ENCODE assay signal across 1 cellular context in the genomic region with DNA sequence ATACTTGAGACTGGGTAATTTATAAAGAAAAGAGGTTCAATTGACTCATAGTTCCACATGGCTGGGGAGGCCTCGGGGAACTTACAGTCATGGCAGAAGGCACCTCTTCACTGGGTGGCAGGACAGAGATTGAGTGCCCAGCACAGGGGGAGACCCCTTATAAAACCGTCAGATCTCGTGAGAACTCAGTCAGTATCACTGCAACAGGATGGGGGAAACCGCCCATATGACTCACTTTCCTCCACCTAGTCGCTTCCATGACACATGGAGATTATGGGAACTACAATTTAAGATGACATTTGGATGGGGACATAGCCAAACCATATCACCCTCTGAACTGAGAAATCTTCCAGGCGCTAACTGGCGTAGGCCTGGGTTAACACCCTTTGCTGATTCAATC.
TF ChIP-seq lines count a peak whose summit lies in the region.

No MANE protein-coding gene starts in this region.

TF ChIP-seq in GM12878, 131 proteins besides CTCF, POLR2A, EP300 and RAD21:
- TF ChIP-seq, protein P1, sequence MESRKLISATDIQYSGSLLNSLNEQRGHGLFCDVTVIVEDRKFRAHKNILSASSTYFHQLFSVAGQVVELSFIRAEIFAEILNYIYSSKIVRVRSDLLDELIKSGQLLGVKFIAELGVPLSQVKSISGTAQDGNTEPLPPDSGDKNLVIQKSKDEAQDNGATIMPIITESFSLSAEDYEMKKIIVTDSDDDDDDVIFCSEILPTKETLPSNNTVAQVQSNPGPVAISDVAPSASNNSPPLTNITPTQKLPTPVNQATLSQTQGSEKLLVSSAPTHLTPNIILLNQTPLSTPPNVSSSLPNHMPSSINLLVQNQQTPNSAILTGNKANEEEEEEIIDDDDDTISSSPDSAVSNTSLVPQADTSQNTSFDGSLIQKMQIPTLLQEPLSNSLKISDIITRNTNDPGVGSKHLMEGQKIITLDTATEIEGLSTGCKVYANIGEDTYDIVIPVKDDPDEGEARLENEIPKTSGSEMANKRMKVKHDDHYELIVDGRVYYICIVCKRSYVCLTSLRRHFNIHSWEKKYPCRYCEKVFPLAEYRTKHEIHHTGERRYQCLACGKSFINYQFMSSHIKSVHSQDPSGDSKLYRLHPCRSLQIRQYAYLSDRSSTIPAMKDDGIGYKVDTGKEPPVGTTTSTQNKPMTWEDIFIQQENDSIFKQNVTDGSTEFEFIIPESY (IDR thresholded peaks at IDR 0.05): 0 out of 2 replicates have a peak, but pooled peaks have one; percentile 63
- no peak for TF ChIP-seq SMARCA5 (IDR thresholded peaks at IDR 0.05)
TF ChIP-seq in GM12878: peak in this region for 1.
